Comparison of ENCODE assay signal across 29 cellular contexts in genomic region chr3:107247116-107247515, GRCh38.
"Had no signal": no experiment of that assay in that cellular context is flagged by ENCODE, and none has a peak within 500 bp of the region (broad histone marks: within the 10 kb centered on the region; RNA-seq: fewer than 3 reads in every experiment).

No MANE protein-coding gene starts in this region.

- ATAC-seq: effector memory CD8-positive, alpha-beta T cell; esophagus mucosa; foreskin keratinocyte; gastrocnemius medialis; gastroesophageal sphincter; heart left ventricle; heart right ventricle had no signal

- H3K4me3 ChIP-seq: colonic mucosa, coronary artery, dorsolateral prefrontal cortex, esophagus muscularis mucosa, esophagus squamous epithelium, gastrocnemius medialis, gastroesophageal sphincter, heart left ventricle, heart right ventricle, hepatocyte had no signal

- H3K27me3 ChIP-seq: colonic mucosa, dorsolateral prefrontal cortex, esophagus muscularis mucosa, esophagus squamous epithelium, foreskin keratinocyte, gastrocnemius medialis, gastroesophageal sphincter, heart left ventricle, heart right ventricle, hepatocyte had no signal

- H3K4me1 ChIP-seq: colonic mucosa had no signal

- H3K27me3 Mint-ChIP-seq: dendritic cell treated with granulocyte-macrophage colony-stimulating factor and Interleukin-4, amounts not matched to agents 40 ng/mL and 50 ng/mL, for 4 days; effector memory CD8-positive, alpha-beta T cell had no signal

- H3K27ac Mint-ChIP-seq: dendritic cell treated with granulocyte-macrophage colony-stimulating factor and Interleukin-4, amounts not matched to agents 40 ng/mL and 50 ng/mL, for 4 days; effector memory CD8-positive, alpha-beta T cell; endodermal cell had no signal

- H3K27ac ChIP-seq: colonic mucosa, coronary artery, epithelial cell of prostate, esophagus muscularis mucosa, esophagus squamous epithelium, foreskin keratinocyte, gastrocnemius medialis, gastroesophageal sphincter, heart left ventricle, heart right ventricle, hepatocyte had no signal

- H3K9me3 Mint-ChIP-seq: dendritic cell treated with granulocyte-macrophage colony-stimulating factor and Interleukin-4, amounts not matched to agents 40 ng/mL and 50 ng/mL, for 4 days; effector memory CD8-positive, alpha-beta T cell; endodermal cell had no signal

- FAIRE-seq: endometrium, endothelial cell of umbilical vein, frontal cortex had no signal

- H3K9me3 ChIP-seq: colonic mucosa, esophagus muscularis mucosa, esophagus squamous epithelium, gastrocnemius medialis, gastroesophageal sphincter, heart left ventricle, heart right ventricle had no signal

- H2AFZ ChIP-seq: hepatocyte had no signal

- H3K36me3 ChIP-seq: colonic mucosa had no signal

- H3K4me2 ChIP-seq: hepatocyte had no signal

- H3K4me1 Mint-ChIP-seq: endodermal cell had no signal

- H3K4me3 Mint-ChIP-seq: dendritic cell treated with granulocyte-macrophage colony-stimulating factor and Interleukin-4, amounts not matched to agents 40 ng/mL and 50 ng/mL, for 4 days; effector memory CD8-positive, alpha-beta T cell; endodermal cell had no signal

- DNase-seq: colonic mucosa; cortex of kidney; dermis blood vessel endothelial cell; dorsolateral prefrontal cortex; effector CD4-positive, alpha-beta T cell; effector CD8-positive, alpha-beta T cell; effector memory CD4-positive, alpha-beta T cell; effector memory CD8-positive, alpha-beta T cell; endodermal cell; erythroblast; esophagus squamous epithelium; foreskin fibroblast; foreskin keratinocyte; foreskin melanocyte; gastrocnemius medialis; glutamatergic neuron; head of caudate nucleus; heart left ventricle; heart right ventricle had no signal
